1 cellular context compared by ENCODE assay signal in genomic region chr18:2880473-2880872, GRCh38.
TF ChIP-seq lines count a peak whose summit lies in the region.

No MANE protein-coding gene starts in this region.

TF ChIP-seq in K562, 482 proteins besides CTCF, POLR2A, EP300 and RAD21:
- TF ChIP-seq ZBTB7A (IDR thresholded peaks at IDR 0.05; ENCODE audit: borderline replicate concordance, control insufficient read depth, low read depth, low read length) (no peak), NFATC3 (IDR thresholded peaks at IDR 0.05) (no peak), SPI1 (IDR thresholded peaks at IDR 0.05; ENCODE audit: borderline replicate concordance, low read depth, low read length) (peak; percentile 25; the same call in 1 of the 2 replicates), TRIM24 (IDR thresholded peaks at IDR 0.05) (no peak)
